Comparison of ENCODE assay signal across 1 cellular context in the genomic region with DNA sequence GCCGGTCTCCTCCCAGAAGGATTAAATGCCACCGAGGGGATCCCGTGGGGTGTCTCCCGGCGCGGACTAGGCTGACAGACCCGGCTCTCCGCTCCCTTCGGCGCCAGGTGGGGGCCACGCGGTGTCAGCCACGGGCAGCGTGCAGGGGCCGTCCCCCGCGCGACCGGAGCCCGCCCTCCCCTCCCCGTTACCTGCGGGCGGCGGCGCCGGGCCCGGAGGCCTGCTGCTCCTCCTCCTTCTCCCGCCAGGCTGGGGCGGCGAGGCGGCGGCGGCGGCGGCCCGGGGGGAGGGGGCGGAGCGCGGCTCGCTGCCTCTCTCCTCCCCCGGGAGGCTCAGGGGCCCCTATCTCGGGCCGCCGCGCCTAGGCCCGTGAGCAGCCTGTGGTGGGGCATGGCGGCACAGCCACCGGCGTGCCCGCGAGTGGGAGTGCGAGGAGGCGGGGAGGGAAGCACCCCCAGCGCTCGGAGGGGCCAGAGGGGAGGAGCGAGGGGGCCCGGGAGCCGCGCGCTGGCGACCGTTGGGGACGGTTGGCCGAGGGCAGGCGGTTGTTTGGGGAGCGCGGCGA.
TF ChIP-seq lines count a peak whose summit lies in the region.

No MANE protein-coding gene starts in this region.

TF ChIP-seq in K562, 482 proteins besides CTCF, POLR2A, EP300 and RAD21 (continued from another document and continues in another):
- TF ChIP-seq, protein P1, sequence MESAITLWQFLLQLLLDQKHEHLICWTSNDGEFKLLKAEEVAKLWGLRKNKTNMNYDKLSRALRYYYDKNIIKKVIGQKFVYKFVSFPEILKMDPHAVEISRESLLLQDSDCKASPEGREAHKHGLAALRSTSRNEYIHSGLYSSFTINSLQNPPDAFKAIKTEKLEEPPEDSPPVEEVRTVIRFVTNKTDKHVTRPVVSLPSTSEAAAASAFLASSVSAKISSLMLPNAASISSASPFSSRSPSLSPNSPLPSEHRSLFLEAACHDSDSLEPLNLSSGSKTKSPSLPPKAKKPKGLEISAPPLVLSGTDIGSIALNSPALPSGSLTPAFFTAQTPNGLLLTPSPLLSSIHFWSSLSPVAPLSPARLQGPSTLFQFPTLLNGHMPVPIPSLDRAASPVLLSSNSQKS (CRISPR knock-in tag; IDR thresholded peaks at IDR 0.05), result no peak
- peak; percentile 65 for TF ChIP-seq RBBP5 (IDR thresholded peaks at IDR 0.05; ENCODE audit: borderline replicate concordance, insufficient read depth, low read length, poor library complexity, severe bottlenecking)
- no peak for TF ChIP-seq BCOR (IDR thresholded peaks at IDR 0.05)
- no peak for TF ChIP-seq ZNF408 (CRISPR knock-in tag; IDR thresholded peaks at IDR 0.05; ENCODE audit: low read depth)
- TF ChIP-seq PML (IDR thresholded peaks at IDR 0.05; ENCODE audit: low read length), result no peak
- no peak; the same call in 1 of the 2 replicates for TF ChIP-seq ZEB2 (IDR thresholded peaks at IDR 0.05)
- TF ChIP-seq RBFOX2 (IDR thresholded peaks at IDR 0.05; ENCODE audit: low read depth, low read length), result peak; percentile 86
- TF ChIP-seq, protein P2, sequence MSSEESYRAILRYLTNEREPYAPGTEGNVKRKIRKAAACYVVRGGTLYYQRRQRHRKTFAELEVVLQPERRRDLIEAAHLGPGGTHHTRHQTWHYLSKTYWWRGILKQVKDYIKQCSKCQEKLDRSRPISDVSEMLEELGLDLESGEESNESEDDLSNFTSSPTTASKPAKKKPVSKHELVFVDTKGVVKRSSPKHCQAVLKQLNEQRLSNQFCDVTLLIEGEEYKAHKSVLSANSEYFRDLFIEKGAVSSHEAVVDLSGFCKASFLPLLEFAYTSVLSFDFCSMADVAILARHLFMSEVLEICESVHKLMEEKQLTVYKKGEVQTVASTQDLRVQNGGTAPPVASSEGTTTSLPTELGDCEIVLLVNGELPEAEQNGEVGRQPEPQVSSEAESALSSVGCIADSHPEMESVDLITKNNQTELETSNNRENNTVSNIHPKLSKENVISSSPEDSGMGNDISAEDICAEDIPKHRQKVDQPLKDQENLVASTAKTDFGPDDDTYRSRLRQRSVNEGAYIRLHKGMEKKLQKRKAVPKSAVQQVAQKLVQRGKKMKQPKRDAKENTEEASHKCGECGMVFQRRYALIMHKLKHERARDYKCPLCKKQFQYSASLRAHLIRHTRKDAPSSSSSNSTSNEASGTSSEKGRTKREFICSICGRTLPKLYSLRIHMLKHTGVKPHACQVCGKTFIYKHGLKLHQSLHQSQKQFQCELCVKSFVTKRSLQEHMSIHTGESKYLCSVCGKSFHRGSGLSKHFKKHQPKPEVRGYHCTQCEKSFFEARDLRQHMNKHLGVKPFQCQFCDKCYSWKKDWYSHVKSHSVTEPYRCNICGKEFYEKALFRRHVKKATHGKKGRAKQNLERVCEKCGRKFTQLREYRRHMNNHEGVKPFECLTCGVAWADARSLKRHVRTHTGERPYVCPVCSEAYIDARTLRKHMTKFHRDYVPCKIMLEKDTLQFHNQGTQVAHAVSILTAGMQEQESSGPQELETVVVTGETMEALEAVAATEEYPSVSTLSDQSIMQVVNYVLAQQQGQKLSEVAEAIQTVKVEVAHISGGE (CRISPR knock-in tag; IDR thresholded peaks at IDR 0.05), result 0 out of 6 replicates have a peak, but pooled peaks of 1 of the 3 experiments have one; percentile 51
- no peak for TF ChIP-seq ZNF143 (CRISPR knock-in tag; IDR thresholded peaks at IDR 0.05)
- TF ChIP-seq ZBTB17 (CRISPR knock-in tag; IDR thresholded peaks at IDR 0.05), result 0 out of 2 replicates have a peak, but pooled peaks have one; percentile 35
- no peak for TF ChIP-seq XRCC3 (IDR thresholded peaks at IDR 0.05)
- TF ChIP-seq NR2F6 (CRISPR knock-in tag; IDR thresholded peaks at IDR 0.05), result no peak
- TF ChIP-seq, protein P3, sequence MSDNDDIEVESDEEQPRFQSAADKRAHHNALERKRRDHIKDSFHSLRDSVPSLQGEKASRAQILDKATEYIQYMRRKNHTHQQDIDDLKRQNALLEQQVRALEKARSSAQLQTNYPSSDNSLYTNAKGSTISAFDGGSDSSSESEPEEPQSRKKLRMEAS (CRISPR knock-in tag; IDR thresholded peaks at IDR 0.05), result peak; percentile 29; the same call in 1 of the 2 replicates
- no peak for TF ChIP-seq MTF1 (CRISPR knock-in tag; IDR thresholded peaks at IDR 0.05; ENCODE audit: borderline replicate concordance)
- no peak for TF ChIP-seq RUNX1 (IDR thresholded peaks at IDR 0.05; ENCODE audit: low read depth)
- TF ChIP-seq KDM1A (IDR thresholded peaks at IDR 0.05), result peak in 1 of 2 experiments; percentile 52; a peak in 1 of 4 replicates
- TF ChIP-seq, protein P4, sequence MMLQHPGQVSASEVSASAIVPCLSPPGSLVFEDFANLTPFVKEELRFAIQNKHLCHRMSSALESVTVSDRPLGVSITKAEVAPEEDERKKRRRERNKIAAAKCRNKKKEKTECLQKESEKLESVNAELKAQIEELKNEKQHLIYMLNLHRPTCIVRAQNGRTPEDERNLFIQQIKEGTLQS (IDR thresholded peaks at IDR 0.05), result no peak
- TF ChIP-seq, protein P4 (CRISPR knock-in tag; conservative IDR thresholded peaks at IDR 0.05), result no peak
- no peak for TF ChIP-seq TAL1 (IDR thresholded peaks at IDR 0.05)
- TF ChIP-seq EHMT2 (IDR thresholded peaks at IDR 0.05), result no peak
- no peak for TF ChIP-seq HDAC6 (IDR thresholded peaks at IDR 0.05; ENCODE audit: low read depth, low read length)
- TF ChIP-seq ZKSCAN8 (CRISPR knock-in tag; IDR thresholded peaks at IDR 0.05), result no peak
- TF ChIP-seq NRF1 (conservative IDR thresholded peaks at IDR 0.05 in 1 of 2, IDR thresholded peaks at IDR 0.05 in 1 of 2), result peak in 1 of 2 experiments; percentile 27; a peak in 2 of 4 replicates
- TF ChIP-seq, protein P5, sequence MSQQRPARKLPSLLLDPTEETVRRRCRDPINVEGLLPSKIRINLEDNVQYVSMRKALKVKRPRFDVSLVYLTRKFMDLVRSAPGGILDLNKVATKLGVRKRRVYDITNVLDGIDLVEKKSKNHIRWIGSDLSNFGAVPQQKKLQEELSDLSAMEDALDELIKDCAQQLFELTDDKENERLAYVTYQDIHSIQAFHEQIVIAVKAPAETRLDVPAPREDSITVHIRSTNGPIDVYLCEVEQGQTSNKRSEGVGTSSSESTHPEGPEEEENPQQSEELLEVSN (IDR thresholded peaks at IDR 0.05; ENCODE audit: borderline replicate concordance in 1 of 2, extremely low read depth in 1 of 2, insufficient read depth in 1 of 2, insufficient read length in 1 of 2, low read depth in 1 of 2, low read length in 1 of 2, poor library complexity in 1 of 2, severe bottlenecking in 1 of 2), result peak in 1 of 2 experiments; percentile 76
- TF ChIP-seq ZNF311 (CRISPR knock-in tag; IDR thresholded peaks at IDR 0.05), result no peak
- TF ChIP-seq, protein P6, sequence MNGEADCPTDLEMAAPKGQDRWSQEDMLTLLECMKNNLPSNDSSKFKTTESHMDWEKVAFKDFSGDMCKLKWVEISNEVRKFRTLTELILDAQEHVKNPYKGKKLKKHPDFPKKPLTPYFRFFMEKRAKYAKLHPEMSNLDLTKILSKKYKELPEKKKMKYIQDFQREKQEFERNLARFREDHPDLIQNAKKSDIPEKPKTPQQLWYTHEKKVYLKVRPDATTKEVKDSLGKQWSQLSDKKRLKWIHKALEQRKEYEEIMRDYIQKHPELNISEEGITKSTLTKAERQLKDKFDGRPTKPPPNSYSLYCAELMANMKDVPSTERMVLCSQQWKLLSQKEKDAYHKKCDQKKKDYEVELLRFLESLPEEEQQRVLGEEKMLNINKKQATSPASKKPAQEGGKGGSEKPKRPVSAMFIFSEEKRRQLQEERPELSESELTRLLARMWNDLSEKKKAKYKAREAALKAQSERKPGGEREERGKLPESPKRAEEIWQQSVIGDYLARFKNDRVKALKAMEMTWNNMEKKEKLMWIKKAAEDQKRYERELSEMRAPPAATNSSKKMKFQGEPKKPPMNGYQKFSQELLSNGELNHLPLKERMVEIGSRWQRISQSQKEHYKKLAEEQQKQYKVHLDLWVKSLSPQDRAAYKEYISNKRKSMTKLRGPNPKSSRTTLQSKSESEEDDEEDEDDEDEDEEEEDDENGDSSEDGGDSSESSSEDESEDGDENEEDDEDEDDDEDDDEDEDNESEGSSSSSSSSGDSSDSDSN (IDR thresholded peaks at IDR 0.05; ENCODE audit: borderline replicate concordance in 1 of 2, low read depth in 2 of 2, low read length in 2 of 2), result peak in 1 of 2 experiments; percentile 40; a peak in 1 of 4 replicates
- no peak for TF ChIP-seq PTRF (tag; IDR thresholded peaks at IDR 0.05)
- no peak for TF ChIP-seq ZNF551 (CRISPR knock-in tag; IDR thresholded peaks at IDR 0.05)
- TF ChIP-seq STAT5A (IDR thresholded peaks at IDR 0.05; ENCODE audit: borderline replicate concordance, low read length), result no peak
- TF ChIP-seq, protein P7, sequence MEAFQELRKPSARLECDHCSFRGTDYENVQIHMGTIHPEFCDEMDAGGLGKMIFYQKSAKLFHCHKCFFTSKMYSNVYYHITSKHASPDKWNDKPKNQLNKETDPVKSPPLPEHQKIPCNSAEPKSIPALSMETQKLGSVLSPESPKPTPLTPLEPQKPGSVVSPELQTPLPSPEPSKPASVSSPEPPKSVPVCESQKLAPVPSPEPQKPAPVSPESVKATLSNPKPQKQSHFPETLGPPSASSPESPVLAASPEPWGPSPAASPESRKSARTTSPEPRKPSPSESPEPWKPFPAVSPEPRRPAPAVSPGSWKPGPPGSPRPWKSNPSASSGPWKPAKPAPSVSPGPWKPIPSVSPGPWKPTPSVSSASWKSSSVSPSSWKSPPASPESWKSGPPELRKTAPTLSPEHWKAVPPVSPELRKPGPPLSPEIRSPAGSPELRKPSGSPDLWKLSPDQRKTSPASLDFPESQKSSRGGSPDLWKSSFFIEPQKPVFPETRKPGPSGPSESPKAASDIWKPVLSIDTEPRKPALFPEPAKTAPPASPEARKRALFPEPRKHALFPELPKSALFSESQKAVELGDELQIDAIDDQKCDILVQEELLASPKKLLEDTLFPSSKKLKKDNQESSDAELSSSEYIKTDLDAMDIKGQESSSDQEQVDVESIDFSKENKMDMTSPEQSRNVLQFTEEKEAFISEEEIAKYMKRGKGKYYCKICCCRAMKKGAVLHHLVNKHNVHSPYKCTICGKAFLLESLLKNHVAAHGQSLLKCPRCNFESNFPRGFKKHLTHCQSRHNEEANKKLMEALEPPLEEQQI (IDR thresholded peaks at IDR 0.05), result no peak
- TF ChIP-seq MTA3 (IDR thresholded peaks at IDR 0.05; ENCODE audit: borderline replicate concordance), result 0 out of 2 replicates have a peak, but pooled peaks have one; percentile 33
- no peak for TF ChIP-seq ZNF436 (CRISPR knock-in tag; IDR thresholded peaks at IDR 0.05)
- no peak for TF ChIP-seq ZNF445 (CRISPR knock-in tag; IDR thresholded peaks at IDR 0.05; ENCODE audit: low read depth)
- TF ChIP-seq KDM5B (IDR thresholded peaks at IDR 0.05; ENCODE audit: insufficient replicate concordance, low read depth, low read length), result peak; percentile 51
- no peak for TF ChIP-seq ETV5 (CRISPR knock-in tag; IDR thresholded peaks at IDR 0.05; ENCODE audit: low read depth)
- no peak for TF ChIP-seq XRCC5 (IDR thresholded peaks at IDR 0.05; ENCODE audit: low read depth, low read length)
- no peak for TF ChIP-seq KAT8 (IDR thresholded peaks at IDR 0.05; ENCODE audit: low read depth)
- peak; percentile 85 for TF ChIP-seq GATAD2B (IDR thresholded peaks at IDR 0.05; ENCODE audit: borderline replicate concordance)
- TF ChIP-seq, protein P8, sequence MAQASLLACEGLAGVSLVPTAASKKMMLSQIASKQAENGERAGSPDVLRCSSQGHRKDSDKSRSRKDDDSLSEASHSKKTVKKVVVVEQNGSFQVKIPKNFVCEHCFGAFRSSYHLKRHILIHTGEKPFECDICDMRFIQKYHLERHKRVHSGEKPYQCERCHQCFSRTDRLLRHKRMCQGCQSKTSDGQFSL (CRISPR knock-in tag; IDR thresholded peaks at IDR 0.05), result no peak
- TF ChIP-seq, protein P8 (tag; IDR thresholded peaks at IDR 0.05), result no peak
- TF ChIP-seq, protein P9, sequence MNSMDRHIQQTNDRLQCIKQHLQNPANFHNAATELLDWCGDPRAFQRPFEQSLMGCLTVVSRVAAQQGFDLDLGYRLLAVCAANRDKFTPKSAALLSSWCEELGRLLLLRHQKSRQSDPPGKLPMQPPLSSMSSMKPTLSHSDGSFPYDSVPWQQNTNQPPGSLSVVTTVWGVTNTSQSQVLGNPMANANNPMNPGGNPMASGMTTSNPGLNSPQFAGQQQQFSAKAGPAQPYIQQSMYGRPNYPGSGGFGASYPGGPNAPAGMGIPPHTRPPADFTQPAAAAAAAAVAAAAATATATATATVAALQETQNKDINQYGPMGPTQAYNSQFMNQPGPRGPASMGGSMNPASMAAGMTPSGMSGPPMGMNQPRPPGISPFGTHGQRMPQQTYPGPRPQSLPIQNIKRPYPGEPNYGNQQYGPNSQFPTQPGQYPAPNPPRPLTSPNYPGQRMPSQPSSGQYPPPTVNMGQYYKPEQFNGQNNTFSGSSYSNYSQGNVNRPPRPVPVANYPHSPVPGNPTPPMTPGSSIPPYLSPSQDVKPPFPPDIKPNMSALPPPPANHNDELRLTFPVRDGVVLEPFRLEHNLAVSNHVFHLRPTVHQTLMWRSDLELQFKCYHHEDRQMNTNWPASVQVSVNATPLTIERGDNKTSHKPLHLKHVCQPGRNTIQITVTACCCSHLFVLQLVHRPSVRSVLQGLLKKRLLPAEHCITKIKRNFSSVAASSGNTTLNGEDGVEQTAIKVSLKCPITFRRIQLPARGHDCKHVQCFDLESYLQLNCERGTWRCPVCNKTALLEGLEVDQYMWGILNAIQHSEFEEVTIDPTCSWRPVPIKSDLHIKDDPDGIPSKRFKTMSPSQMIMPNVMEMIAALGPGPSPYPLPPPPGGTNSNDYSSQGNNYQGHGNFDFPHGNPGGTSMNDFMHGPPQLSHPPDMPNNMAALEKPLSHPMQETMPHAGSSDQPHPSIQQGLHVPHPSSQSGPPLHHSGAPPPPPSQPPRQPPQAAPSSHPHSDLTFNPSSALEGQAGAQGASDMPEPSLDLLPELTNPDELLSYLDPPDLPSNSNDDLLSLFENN (IDR thresholded peaks at IDR 0.05; ENCODE audit: low read depth in 2 of 2, low read length in 2 of 2), result no peak
- TF ChIP-seq ZBTB1 (CRISPR knock-in tag; IDR thresholded peaks at IDR 0.05; ENCODE audit: borderline replicate concordance, low read depth), result no peak
- TF ChIP-seq CBFA2T2 (conservative IDR thresholded peaks at IDR 0.05), result no peak
- no peak for TF ChIP-seq RNF2 (IDR thresholded peaks at IDR 0.05)
- TF ChIP-seq CBX3 (IDR thresholded peaks at IDR 0.05; ENCODE audit: borderline replicate concordance in 1 of 2, low read length in 2 of 2), result no peak
- no peak for TF ChIP-seq SMARCA4 (IDR thresholded peaks at IDR 0.05)
- no peak for TF ChIP-seq ZNF699 (CRISPR knock-in tag; IDR thresholded peaks at IDR 0.05; ENCODE audit: insufficient replicate concordance)
